ENCODE assay signal across 19 cellular contexts in genomic region chr12:121981456-121981855, GRCh38.
"Had no signal": no experiment of that assay in that cellular context is flagged by ENCODE, and none has a peak within 500 bp of the region (broad histone marks: within the 10 kb centered on the region; RNA-seq: fewer than 3 reads in every experiment).

No MANE protein-coding gene starts in this region.

- H3K9me3 Mint-ChIP-seq: activated CD4-positive, alpha-beta memory T cell treated with anti-CD3 and anti-CD28 coated beads, Interleukin-2, amount 10 ng/mL, durations not matched to agents 7 days and 5 days; activated naive CD4-positive, alpha-beta T cell treated with anti-CD3 and anti-CD28 coated beads, Interleukin-2, amount 10 ng/mL, durations not matched to agents 7 days and 5 days; activated naive CD8-positive, alpha-beta T cell treated with anti-CD3 and anti-CD28 coated beads for 36 hours; activated T-cell treated with anti-CD3 and anti-CD28 coated beads, Interleukin-2, amount 50 U/mL, for 72 hours; activated T-helper 2 cell treated with anti-CD3 and anti-CD28 coated beads, Interferon-gamma antibody, Interleukin-2, Interleukin-4, amounts not matched to agents 10 μg/mL and 5 μg/mL and 100 μg/mL, durations not matched to agents 14 hours and 24 hours and 36 hours; T-cell had no signal

- ATAC-seq: activated CD4-positive, alpha-beta T cell treated with anti-CD3 and anti-CD28 coated beads for 36 hours; T-cell had no signal

- H3K4me3 Mint-ChIP-seq: activated CD4-positive, alpha-beta memory T cell treated with anti-CD3 and anti-CD28 coated beads, Interleukin-2, amount 10 ng/mL, durations not matched to agents 7 days and 5 days; activated CD4-positive, alpha-beta T cell treated with anti-CD3 and anti-CD28 coated beads for 36 hours; activated naive CD4-positive, alpha-beta T cell treated with anti-CD3 and anti-CD28 coated beads, Interleukin-2, amount 10 ng/mL, durations not matched to agents 7 days and 5 days; activated naive CD8-positive, alpha-beta T cell treated with anti-CD3 and anti-CD28 coated beads for 36 hours; activated T-cell treated with anti-CD3 and anti-CD28 coated beads, Interleukin-2, amount 50 U/mL, for 72 hours; T-cell had no signal

- H3K36me3 ChIP-seq: brain microvascular endothelial cell, cardiac muscle cell had no signal

- H3K4me3 ChIP-seq: cardiac muscle cell had no signal

- DNase-seq: activated CD4-positive, alpha-beta memory T cell treated with anti-CD3 and anti-CD28 coated beads, Interleukin-2, amount 10 ng/mL, durations not matched to agents 7 days and 5 days; activated CD4-positive, alpha-beta T cell treated with anti-CD3 and anti-CD28 coated beads for 36 hours; activated CD4-positive, alpha-beta T cell treated with anti-CD3 and anti-CD28 coated beads, Interleukin-2, amount 50 U/mL, for 1 hour; activated gamma-delta T cell treated with Interleukin-2 at 50 U/mL for 16 hours; activated naive CD4-positive, alpha-beta T cell treated with anti-CD3 and anti-CD28 coated beads, Interleukin-2, amount 10 ng/mL, durations not matched to agents 7 days and 5 days; activated naive CD8-positive, alpha-beta T cell treated with anti-CD3 and anti-CD28 coated beads for 36 hours; activated T-cell treated with anti-CD3 and anti-CD28 coated beads, Interleukin-2, amount 50 U/mL, for 72 hours; brain microvascular endothelial cell; NCI-H1092; NCI-H1417 treated with DMSO at 0.1 percent for 48 hours; NCI-H1694 treated with DMSO at 0.1 percent for 48 hours; NCI-H2029 treated with DMSO at 0.1 percent for 48 hours; NCI-H446; NCI-H524; SIG-M5; T-cell had no signal

- H3K27me3 ChIP-seq: brain microvascular endothelial cell, cardiac muscle cell had no signal

- H3K27ac ChIP-seq: cardiac muscle cell, VCaP had no signal

- H3K27ac Mint-ChIP-seq: activated CD4-positive, alpha-beta memory T cell treated with anti-CD3 and anti-CD28 coated beads, Interleukin-2, amount 10 ng/mL, durations not matched to agents 7 days and 5 days; activated CD4-positive, alpha-beta T cell treated with anti-CD3 and anti-CD28 coated beads for 36 hours; activated naive CD4-positive, alpha-beta T cell treated with anti-CD3 and anti-CD28 coated beads, Interleukin-2, amount 10 ng/mL, durations not matched to agents 7 days and 5 days; activated naive CD8-positive, alpha-beta T cell treated with anti-CD3 and anti-CD28 coated beads for 36 hours; activated T-cell treated with anti-CD3 and anti-CD28 coated beads, Interleukin-2, amount 50 U/mL, for 72 hours; activated T-helper 2 cell treated with anti-CD3 and anti-CD28 coated beads, Interferon-gamma antibody, Interleukin-2, Interleukin-4, amounts not matched to agents 10 μg/mL and 5 μg/mL and 100 μg/mL, durations not matched to agents 14 hours and 24 hours and 36 hours; T-cell had no signal

- H3K27me3 Mint-ChIP-seq: activated CD4-positive, alpha-beta memory T cell treated with anti-CD3 and anti-CD28 coated beads, Interleukin-2, amount 10 ng/mL, durations not matched to agents 7 days and 5 days; activated CD4-positive, alpha-beta T cell treated with anti-CD3 and anti-CD28 coated beads for 36 hours; activated naive CD8-positive, alpha-beta T cell treated with anti-CD3 and anti-CD28 coated beads for 36 hours; T-cell had no signal
